7 cellular contexts compared by ENCODE assay signal in genomic region chr5:134846641-134846960, GRCh38. TPM values are rescaled to one million over a fixed set of nuclear protein-coding genes. Genes with fewer than 3 reads are reported as not detected.
DNase-seq lines count a peak whose midpoint lies in the region; ATAC-seq lines count a peak whose summit lies in the region.

No MANE protein-coding gene starts in this region.

- 1% methylated on average over 11 of the region's 11 CpGs for WGBS in right cardiac atrium

- no peaks in the 10 kb centered on the region for H3K9me3 ChIP-seq in right cardiac atrium (ENCODE audit: control insufficient read depth, low read length)
- no peaks in the 10 kb centered on the region for H3K9me3 ChIP-seq in skeletal muscle tissue (ENCODE audit: control insufficient read depth in 3 of 3, low read length in 3 of 3)

- H3K9me3 Mint-ChIP-seq in activated T-helper 17 cell treated with anti-CD3 and anti-CD28 coated beads, Interleukin-2, amount 50 U/mL, for 72 hours, result no peaks in the 10 kb centered on the region

- peak; percentile 29 for DNase-seq in Jurkat, Clone E6-1 (ENCODE audit: low read depth, low spot score)
- DNase-seq in right cardiac atrium, result no peak

- no peaks in the 10 kb centered on the region for H3K27me3 Mint-ChIP-seq in activated T-helper 17 cell treated with anti-CD3 and anti-CD28 coated beads, Interleukin-2, amount 50 U/mL, for 72 hours

- peak overlapping the region; percentile 92 for H3K4me3 ChIP-seq in Jurkat, Clone E6-1 (ENCODE audit: low read length)
- H3K4me3 ChIP-seq in right cardiac atrium (ENCODE audit: low read length), result peak overlapping the region; percentile 70
- peak overlapping the region; percentile 79 to 97 (median 86) for H3K4me3 ChIP-seq in skeletal muscle tissue (ENCODE audit: low read length in 3 of 3)

- peak overlapping the region; percentile 94 to 95 (median 94) for H3K9ac ChIP-seq in skeletal muscle tissue (ENCODE audit: low read depth in 1 of 3, low read length in 3 of 3)

- H3K27me3 ChIP-seq in right cardiac atrium (ENCODE audit: control insufficient read depth, insufficient read depth) (no peaks in the 10 kb centered on the region), skeletal muscle tissue (ENCODE audit: control insufficient read depth in 3 of 3, insufficient read depth in 3 of 3, low read length in 3 of 3) (no peaks in the 10 kb centered on the region)

- intact Hi-C loops in right cardiac atrium (cut with DNase I), result loop anchor here in 1 of 4 donors (10.0 kb wide), 1 partner anchor 58 kb away; the partner anchor contains the start of gene PCBD2

- no peaks in the 10 kb centered on the region for H3K36me3 ChIP-seq in skeletal muscle tissue (ENCODE audit: control insufficient read depth in 3 of 3, insufficient read depth in 3 of 3, low read length in 3 of 3)

- H3K36me3 Mint-ChIP-seq in activated T-helper 17 cell treated with anti-CD3 and anti-CD28 coated beads, Interleukin-2, amount 50 U/mL, for 72 hours (ENCODE audit: low read depth), result peaks cover 54% of the 10 kb centered on the region

- H3K4me1 ChIP-seq in right cardiac atrium (ENCODE audit: control insufficient read depth, insufficient read depth, low read length) (peaks cover 2% of the 10 kb centered on the region), skeletal muscle tissue (ENCODE audit: control insufficient read depth in 3 of 3, insufficient read depth in 3 of 3, low read length in 3 of 3) (peaks cover 18 to 20% (median 20%) of the 10 kb centered on the region in 3 donors)

- H3K4me3 Mint-ChIP-seq in activated T-helper 17 cell treated with anti-CD3 and anti-CD28 coated beads, Interleukin-2, amount 50 U/mL, for 72 hours, result peak overlapping the region; percentile 98

- ATAC-seq in GM18511 (IDR thresholded peaks at IDR 0.05; ENCODE audit: unreplicated experiment) (peak; percentile 14), right cardiac atrium (peak in 1 of 2 donors; percentile 20), HG02759 (IDR thresholded peaks at IDR 0.05; ENCODE audit: unreplicated experiment) (no peak), HG02763 (IDR thresholded peaks at IDR 0.05; ENCODE audit: unreplicated experiment) (no peak)
- ATAC-seq in activated T-helper 17 cell treated with anti-CD3 and anti-CD28 coated beads, Interleukin-2, amount 50 U/mL, for 72 hours (replicated peaks), result peak; percentile 20

- H3K27ac ChIP-seq in right cardiac atrium (ENCODE audit: low read length) (peak overlapping the region; percentile 87), skeletal muscle tissue (ENCODE audit: low read depth, low read length) (peak overlapping the region; percentile 92)

- H3K4me1 Mint-ChIP-seq in activated T-helper 17 cell treated with anti-CD3 and anti-CD28 coated beads, Interleukin-2, amount 50 U/mL, for 72 hours, result peaks cover 8% of the 10 kb centered on the region

- H3K27ac Mint-ChIP-seq in activated T-helper 17 cell treated with anti-CD3 and anti-CD28 coated beads, Interleukin-2, amount 50 U/mL, for 72 hours, result peak overlapping the region; percentile 99

RNA-seq across cellular contexts. Expression of gene C5orf24, which starts 0.8 kb away (rescaled TPM):
- polyA plus RNA-seq in Jurkat, Clone E6-1 (2012; ENCODE audit: insufficient read depth, insufficient read length), result 53.3 TPM
- 10 to 100 TPM; 32.4 to 38.0 TPM for total RNA-seq in activated T-helper 17 cell treated with anti-CD3 and anti-CD28 coated beads, Interleukin-2, amount 50 U/mL, for 72 hours
- total RNA-seq in right cardiac atrium, result 10 to 100 TPM; 29.4 to 34.1 (median 31.7) TPM
- polyA plus RNA-seq in right cardiac atrium, result 16.4 TPM
- total RNA-seq in skeletal muscle tissue, result 31.3 TPM

RNA-seq across cellular contexts. Expression of gene TXNDC15, which starts 27.6 kb away (rescaled TPM):
- polyA plus RNA-seq in Jurkat, Clone E6-1 (2012; ENCODE audit: insufficient read depth, insufficient read length), result 37.0 TPM
- 10 to 100 TPM; 32.5 to 38.8 TPM for total RNA-seq in activated T-helper 17 cell treated with anti-CD3 and anti-CD28 coated beads, Interleukin-2, amount 50 U/mL, for 72 hours
- total RNA-seq in right cardiac atrium, result 10 to 100 TPM; 59.5 to 77.0 (median 70.7) TPM
- 53.8 TPM for polyA plus RNA-seq in right cardiac atrium
- total RNA-seq in skeletal muscle tissue, result 75.2 TPM

RNA-seq across cellular contexts. Expression of gene PCBD2, which starts 58.3 kb away (rescaled TPM):
- polyA plus RNA-seq in Jurkat, Clone E6-1 (2012; ENCODE audit: insufficient read depth, insufficient read length), result 16.0 TPM
- total RNA-seq in activated T-helper 17 cell treated with anti-CD3 and anti-CD28 coated beads, Interleukin-2, amount 50 U/mL, for 72 hours, result 10 to 100 TPM in 1 of 2 donors, 1 to 10 TPM in 1; 7.8 to 11.2 TPM
- total RNA-seq in right cardiac atrium, result 10 to 100 TPM; 13.6 to 17.5 (median 14.9) TPM
- polyA plus RNA-seq in right cardiac atrium, result 11.7 TPM
- total RNA-seq in skeletal muscle tissue, result 7.3 TPM

Comparison
In these comparisons a context has a peak if more than half of its experiments do, and no peak if none do; other contexts are left out.
1. ATAC-seq: peak in GM18511 (single experiment) and activated T-helper 17 cell treated with anti-CD3 and anti-CD28 coated beads, Interleukin-2, amount 50 U/mL, for 72 hours (single experiment); none in HG02759 (single experiment) and HG02763 (single experiment).
2. Peak in every context shown above with its lines, with median percentiles within 50 percentile points of each other: H3K4me3 ChIP-seq.